23 cellular contexts compared by ENCODE assay signal in genomic region chr4:109157205-109157604, GRCh38.
"Had no signal": no experiment of that assay in that cellular context is flagged by ENCODE, and none has a peak within 500 bp of the region (broad histone marks: within the 10 kb centered on the region; RNA-seq: fewer than 3 reads in every experiment).

No MANE protein-coding gene starts in this region.

- H3K9me3 ChIP-seq: esophagus muscularis mucosa, heart right ventricle, left lung, lower lobe of right lung had no signal

- H3K27ac ChIP-seq: coronary artery, dorsolateral prefrontal cortex, esophagus muscularis mucosa, foreskin keratinocyte, heart right ventricle, left lung, lower lobe of right lung had no signal

- H3K4me3 ChIP-seq: coronary artery, dorsolateral prefrontal cortex, esophagus muscularis mucosa, heart right ventricle, left lung, lower lobe of right lung had no signal

- FAIRE-seq: colon, endothelial cell of umbilical vein, frontal cortex, islet of Langerhans, keratinocyte had no signal

- H3K36me3 ChIP-seq: esophagus muscularis mucosa, heart right ventricle, left lung, lower lobe of right lung had no signal

- H3K4me3 Mint-ChIP-seq: naive thymus-derived CD4-positive, alpha-beta T cell had no signal

- H3K27me3 ChIP-seq: esophagus muscularis mucosa, heart right ventricle, left lung had no signal

- H3K4me1 ChIP-seq: esophagus muscularis mucosa, foreskin keratinocyte, heart right ventricle, left lung, lower lobe of right lung had no signal

- H3K4me1 Mint-ChIP-seq: naive thymus-derived CD4-positive, alpha-beta T cell had no signal

- DNase-seq: dermis blood vessel endothelial cell; dorsolateral prefrontal cortex; effector CD4-positive, alpha-beta T cell; effector memory CD4-positive, alpha-beta T cell; foreskin keratinocyte; glutamatergic neuron; head of caudate nucleus; heart right ventricle; hippocampal formation; left cardiac atrium; left ventricle myocardium superior; lower lobe of right lung; mesenchymal stem cell; midbrain; naive thymus-derived CD4-positive, alpha-beta T cell had no signal

- H3K27ac Mint-ChIP-seq: naive thymus-derived CD4-positive, alpha-beta T cell had no signal

- H3K9me3 Mint-ChIP-seq: naive thymus-derived CD4-positive, alpha-beta T cell had no signal

- ATAC-seq: foreskin keratinocyte; heart right ventricle; left cardiac atrium; left lung; left ventricle myocardium superior; lower lobe of right lung; naive thymus-derived CD4-positive, alpha-beta T cell had no signal
